ENCODE assay signal across 1 cellular context in genomic region chr9:93128715-93129224, GRCh38.
TF ChIP-seq lines count a peak whose summit lies in the region.

No MANE protein-coding gene starts in this region.

TF ChIP-seq in endothelial cell of umbilical vein, 7 proteins besides CTCF, POLR2A, EP300 and RAD21:
- TF ChIP-seq GATA2 (IDR thresholded peaks at IDR 0.05; ENCODE audit: insufficient read depth, insufficient read length, low read depth, low read length): no peak
- TF ChIP-seq POLR2AphosphoS5 (IDR thresholded peaks at IDR 0.05; ENCODE audit: insufficient read depth, low read depth, low read length): no peak
- TF ChIP-seq MAX (IDR thresholded peaks at IDR 0.05; ENCODE audit: insufficient read depth, insufficient read length): no peak
- no peak for TF ChIP-seq MYC (IDR thresholded peaks at IDR 0.05; ENCODE audit: low read depth, low read length)
- TF ChIP-seq EZH2 (IDR thresholded peaks at IDR 0.05; ENCODE audit: borderline replicate concordance, low read depth, low read length, severe bottlenecking): no peak
- TF ChIP-seq JUN (IDR thresholded peaks at IDR 0.05; ENCODE audit: borderline replicate concordance, insufficient read depth, insufficient read length, low read depth): no peak
- no peak for TF ChIP-seq FOS (IDR thresholded peaks at IDR 0.05; ENCODE audit: borderline replicate concordance, insufficient read depth, low read length)
